In genomic region chr11:87046824-87047223, GRCh38 we compare ENCODE assay signal across 22 cellular contexts.
"Had no signal": no experiment of that assay in that cellular context is flagged by ENCODE, and none has a peak within 500 bp of the region (broad histone marks: within the 10 kb centered on the region; RNA-seq: fewer than 3 reads in every experiment).

No MANE protein-coding gene starts in this region.

- H3K27me3 Mint-ChIP-seq: naive B cell; progenitor cell of endocrine pancreas; stimulated activated naive CD8-positive, alpha-beta T cell treated with anti-CD3 and anti-CD28 coated beads, Interleukin-15, amount 100 ng/mL, for 72 hours; type B pancreatic cell had no signal

- ATAC-seq: natural killer cell; stimulated activated effector memory CD8-positive, alpha-beta T cell treated with anti-CD3 and anti-CD28 coated beads, Interleukin-12 subunit alpha, Interleukin-12 subunit beta, amount 100 ng/mL, for 72 hours; stimulated activated naive CD8-positive, alpha-beta T cell treated with anti-CD3 and anti-CD28 coated beads, Interleukin-15, amount 100 ng/mL, for 72 hours had no signal

- H3K4me1 Mint-ChIP-seq: mesothelial cell of epicardium had no signal

- H3K27ac ChIP-seq: left ventricle myocardium inferior, ovary, right atrium auricular region, sigmoid colon, spleen, tibial nerve, uterus had no signal

- H3K4me1 ChIP-seq: sigmoid colon, spleen, uterus had no signal

- H3K4me3 ChIP-seq: left ventricle myocardium inferior, lung, ovary, right atrium auricular region, sigmoid colon, spleen, tibial nerve, uterus had no signal

- FAIRE-seq: small intestine had no signal

- H3K36me3 Mint-ChIP-seq: natural killer cell had no signal

- H3K4me3 Mint-ChIP-seq: mesothelial cell of epicardium; naive B cell; natural killer cell; stimulated activated effector memory CD8-positive, alpha-beta T cell treated with anti-CD3 and anti-CD28 coated beads, Interleukin-12 subunit alpha, Interleukin-12 subunit beta, amount 100 ng/mL, for 72 hours; stimulated activated naive CD8-positive, alpha-beta T cell treated with anti-CD3 and anti-CD28 coated beads, Interleukin-15, amount 100 ng/mL, for 72 hours; type B pancreatic cell had no signal

- H3K36me3 ChIP-seq: ovary, right atrium auricular region, uterus had no signal

- DNase-seq: hypothalamus; islet precursor cell; left ventricle myocardium inferior; mesendoderm; naive B cell; natural killer cell; ovary; sigmoid colon; small intestine; spleen; stimulated activated CD4-positive, alpha-beta T cell treated with anti-CD3 and anti-CD28 coated beads, Interleukin-4, amount 100 ng/mL, for 24 hours; stimulated activated naive CD4-positive, alpha-beta T cell treated with Interleukin-2 at 50 U/mL for 16 hours; stimulated activated naive CD8-positive, alpha-beta T cell treated with anti-CD3 and anti-CD28 coated beads, Interleukin-15, amount 100 ng/mL, for 72 hours; substantia nigra; uterus had no signal

- H3K9me3 Mint-ChIP-seq: naive B cell; natural killer cell; stimulated activated effector memory CD8-positive, alpha-beta T cell treated with anti-CD3 and anti-CD28 coated beads, Interleukin-12 subunit alpha, Interleukin-12 subunit beta, amount 100 ng/mL, for 72 hours; stimulated activated naive CD8-positive, alpha-beta T cell treated with anti-CD3 and anti-CD28 coated beads, Interleukin-15, amount 100 ng/mL, for 72 hours had no signal

- H3K27ac Mint-ChIP-seq: mesothelial cell of epicardium; naive B cell; natural killer cell; progenitor cell of endocrine pancreas; stimulated activated effector memory CD8-positive, alpha-beta T cell treated with anti-CD3 and anti-CD28 coated beads, Interleukin-12 subunit alpha, Interleukin-12 subunit beta, amount 100 ng/mL, for 72 hours; type B pancreatic cell had no signal

- H3K27me3 ChIP-seq: ovary, right atrium auricular region, sigmoid colon, spleen, tibial nerve, uterus had no signal

- H3K9me3 ChIP-seq: left ventricle myocardium inferior, ovary, right atrium auricular region, sigmoid colon, spleen, tibial nerve, uterus had no signal
